8 cellular contexts compared by ENCODE assay signal in genomic region chr9:35923927-35924763, GRCh38. TPM values are rescaled to one million over a fixed set of nuclear protein-coding genes. Genes with fewer than 3 reads are reported as not detected.
A peak's percentile ranks its signal among the peaks of the same experiment; 100 is the strongest.
DNase-seq lines count a peak whose midpoint lies in the region; ATAC-seq lines count a peak whose summit lies in the region.

No MANE protein-coding gene starts in this region.

- H3K36me3 ChIP-seq in adipocyte (ENCODE audit: control insufficient read depth, insufficient read depth, low read length, severe bottlenecking) = no peaks in the 10 kb centered on the region
- no peaks in the 10 kb centered on the region for H3K36me3 ChIP-seq in mesendoderm (ENCODE audit: control insufficient read depth, insufficient read depth, low read length)

- H3K9me3 Mint-ChIP-seq in activated CD4-positive, alpha-beta T cell treated with anti-CD3 and anti-CD28 coated beads, Interleukin-2, amount 10 ng/mL, durations not matched to agents 24 days and 14 days = no peaks in the 10 kb centered on the region

- H3K4me3 ChIP-seq in adipocyte (ENCODE audit: low read length) = peak overlapping the region; percentile 67
- H3K4me3 ChIP-seq in mesendoderm (ENCODE audit: low read length) = no peak overlapping the region

- peaks cover 5% of the 10 kb centered on the region for H3K4me1 Mint-ChIP-seq in activated CD4-positive, alpha-beta T cell treated with anti-CD3 and anti-CD28 coated beads, Interleukin-2, amount 10 ng/mL, durations not matched to agents 24 days and 14 days

- no peak overlapping the region for H3K27ac ChIP-seq in mesendoderm (ENCODE audit: low read depth, low read length)

- H3K36me3 Mint-ChIP-seq in activated CD4-positive, alpha-beta T cell treated with anti-CD3 and anti-CD28 coated beads, Interleukin-2, amount 10 ng/mL, durations not matched to agents 24 days and 14 days (ENCODE audit: low read depth) = no peaks in the 10 kb centered on the region

- H3K4me1 ChIP-seq in adipocyte (ENCODE audit: control insufficient read depth, insufficient read depth, low read length) (peaks cover 29% of the 10 kb centered on the region), mesendoderm (ENCODE audit: control insufficient read depth, low read depth, low read length) (no peaks in the 10 kb centered on the region)

- intact Hi-C loops in activated CD4-positive, alpha-beta T cell treated with anti-CD3 and anti-CD28 coated beads, Interleukin-2, amount 10 ng/mL, durations not matched to agents 24 days and 14 days (cut with micrococcal nuclease) = loop anchor here (1.0 kb wide), 2 partner anchors 9 to 13 kb away; no protein-coding TSS in a partner anchor

- H2AK5ac ChIP-seq in mesendoderm (ENCODE audit: low read length) = no peak overlapping the region

- no CpG with 5 or more reads among the region's 9 CpGs for WGBS in mesendoderm (ENCODE audit: extremely low coverage, insufficient coverage, low lambda C conversion rate)

- no peaks in the 10 kb centered on the region for H3K27me3 ChIP-seq in adipocyte (replicated peaks; ENCODE audit: control insufficient read depth, insufficient read depth, low read length)
- no peaks in the 10 kb centered on the region for H3K27me3 ChIP-seq in mesendoderm (ENCODE audit: insufficient read depth, low read length, poor library complexity)

- no peak overlapping the region for H4K8ac ChIP-seq in mesendoderm (ENCODE audit: low read depth, low read length)

- H3K56ac ChIP-seq in mesendoderm (ENCODE audit: low read length) = no peak overlapping the region

- H3K27ac Mint-ChIP-seq in activated CD4-positive, alpha-beta T cell treated with anti-CD3 and anti-CD28 coated beads, Interleukin-2, amount 10 ng/mL, durations not matched to agents 24 days and 14 days = no peak overlapping the region

- H2BK5ac ChIP-seq in mesendoderm (ENCODE audit: low read length) = no peak overlapping the region

- H3K23ac ChIP-seq in mesendoderm (ENCODE audit: low read length) = no peak overlapping the region

- no peak overlapping the region for H3K4me3 Mint-ChIP-seq in activated CD4-positive, alpha-beta T cell treated with anti-CD3 and anti-CD28 coated beads, Interleukin-2, amount 10 ng/mL, durations not matched to agents 24 days and 14 days

- H3K9me3 ChIP-seq in adipocyte (ENCODE audit: control insufficient read depth, low read length) = no peaks in the 10 kb centered on the region

- H3K18ac ChIP-seq in mesendoderm (ENCODE audit: low read length) = no peak overlapping the region

- no peaks in the 10 kb centered on the region for H3K79me2 ChIP-seq in mesendoderm (ENCODE audit: control insufficient read depth, insufficient read depth, low read length)

- DNase-seq in activated CD4-positive, alpha-beta T cell treated with anti-CD3 and anti-CD28 coated beads for 48 hours = peak; percentile 69
- no peak for DNase-seq in activated CD4-positive, alpha-beta T cell treated with anti-CD3 and anti-CD28 coated beads, Interleukin-2, amount 10 ng/mL, durations not matched to agents 24 days and 14 days
- DNase-seq in adipocyte (ENCODE audit: low read depth) (peak; percentile 85), iris pigment epithelial cell (ENCODE audit: low read depth) (peak; percentile 96), mesendoderm (no peak), NCI-H345 treated with DMSO at 0.1 percent for 48 hours (lab: John Stamatoyannopoulos, UW; ENCODE audit: unreplicated experiment) (no peak)
- peak in 2 of 3 donors; percentile 34 to 43 for DNase-seq in stimulated activated CD4-positive, alpha-beta T cell treated with anti-CD3 and anti-CD28 coated beads, TNF-alpha, amount 100 ng/mL, for 48 hours (ENCODE audit: low read depth in 3 of 3)

- H2BK15ac ChIP-seq in mesendoderm (replicated peaks; ENCODE audit: low read depth) = no peak overlapping the region

- H3K9ac ChIP-seq in adipocyte (ENCODE audit: low read length) (peak overlapping the region; percentile 82), mesendoderm (ENCODE audit: low read length) (no peak overlapping the region)

- no peak for ATAC-seq in HG03442 (IDR thresholded peaks at IDR 0.05; ENCODE audit: unreplicated experiment)

- H2BK120ac ChIP-seq in mesendoderm (ENCODE audit: low read depth, low read length) = no peak overlapping the region

- no peak overlapping the region for H3K4me2 ChIP-seq in mesendoderm (ENCODE audit: low read length)

- no peak overlapping the region for H3K4ac ChIP-seq in mesendoderm (ENCODE audit: low read depth, low read length)

- no peaks in the 10 kb centered on the region for H3K79me1 ChIP-seq in mesendoderm (ENCODE audit: low read length)

- H3K27me3 Mint-ChIP-seq in activated CD4-positive, alpha-beta T cell treated with anti-CD3 and anti-CD28 coated beads, Interleukin-2, amount 10 ng/mL, durations not matched to agents 24 days and 14 days = peaks cover 7% of the 10 kb centered on the region

- no peak overlapping the region for H4K5ac ChIP-seq in mesendoderm (ENCODE audit: low read length)

RNA-seq across cellular contexts. Expression of gene SPAAR, which starts 14.9 kb away (rescaled TPM):
- not detected in 2 replicates for total RNA-seq in activated CD4-positive, alpha-beta T cell treated with anti-CD3 and anti-CD28 coated beads, Interleukin-2, amount 10 ng/mL, durations not matched to agents 24 days and 14 days
- 0.60 TPM for polyA plus RNA-seq in mesendoderm (2013, experiment 1 of 2)
- 0.73 TPM for polyA plus RNA-seq in mesendoderm (2013, experiment 2 of 2)

RNA-seq across cellular contexts. Expression of gene HRCT1, which starts 18.1 kb away (rescaled TPM):
- total RNA-seq in activated CD4-positive, alpha-beta T cell treated with anti-CD3 and anti-CD28 coated beads, Interleukin-2, amount 10 ng/mL, durations not matched to agents 24 days and 14 days = not detected in 2 replicates
- polyA plus RNA-seq in mesendoderm (2013, experiment 1 of 2) = not detected
- polyA plus RNA-seq in mesendoderm (2013, experiment 2 of 2) = not detected

RNA-seq across cellular contexts. Expression of gene OR2S2, which starts 33.8 kb away (rescaled TPM):
- total RNA-seq in activated CD4-positive, alpha-beta T cell treated with anti-CD3 and anti-CD28 coated beads, Interleukin-2, amount 10 ng/mL, durations not matched to agents 24 days and 14 days = not detected in 2 replicates
- not detected for polyA plus RNA-seq in mesendoderm (2013, experiment 1 of 2)
- not detected for polyA plus RNA-seq in mesendoderm (2013, experiment 2 of 2)

RNA-seq across cellular contexts. Expression of gene OR13J1, which starts 53.9 kb away (rescaled TPM):
- not detected in 2 replicates for total RNA-seq in activated CD4-positive, alpha-beta T cell treated with anti-CD3 and anti-CD28 coated beads, Interleukin-2, amount 10 ng/mL, durations not matched to agents 24 days and 14 days
- polyA plus RNA-seq in mesendoderm (2013, experiment 1 of 2) = not detected
- not detected for polyA plus RNA-seq in mesendoderm (2013, experiment 2 of 2)

Comparison
In these comparisons a context has a peak if more than half of its experiments do, and no peak if none do; other contexts are left out.
1. DNase-seq: peak in activated CD4-positive, alpha-beta T cell treated with anti-CD3 and anti-CD28 coated beads for 48 hours (single experiment), adipocyte (single experiment), iris pigment epithelial cell (single experiment) and stimulated activated CD4-positive, alpha-beta T cell treated with anti-CD3 and anti-CD28 coated beads, TNF-alpha, amount 100 ng/mL, for 48 hours (2 of 3); none in activated CD4-positive, alpha-beta T cell treated with anti-CD3 and anti-CD28 coated beads, Interleukin-2, amount 10 ng/mL, durations not matched to agents 24 days and 14 days (single experiment), mesendoderm (single experiment) and NCI-H345 treated with DMSO at 0.1 percent for 48 hours (single experiment).